Comparison of ENCODE assay signal across 9 cellular contexts in genomic region chr9:131503626-131504465, GRCh38. TPM values are rescaled to one million over a fixed set of nuclear protein-coding genes. Genes with fewer than 3 reads are reported as not detected.
DNase-seq lines count a peak whose midpoint lies in the region.
"Had no signal": no experiment of that assay in that cellular context is flagged by ENCODE, and none has a peak within 500 bp of the region (broad histone marks: within the 10 kb centered on the region; RNA-seq: fewer than 3 reads in every experiment).

No MANE protein-coding gene starts in this region.

- WGBS in urinary bladder: 21% methylated on average over 32 of the region's 32 CpGs

- DNase-seq in EL: peak; percentile 65
- peak; percentile 28 for DNase-seq in LoVo (ENCODE audit: low spot score)
- DNase-seq in activated CD8-positive, alpha-beta memory T cell treated with anti-CD3 and anti-CD28 coated beads for 24 hours: peak; percentile 78
- DNase-seq in epidermal melanocyte (ENCODE audit: insufficient read length, low spot score): peak; percentile 37
- DNase-seq in amniotic stem cell (lab: John Stamatoyannopoulos, UW): no peak
- DNase-seq in DMS114 treated with DMSO at 0.1 percent for 48 hours (lab: John Stamatoyannopoulos, UW; ENCODE audit: unreplicated experiment): no peak

- H3K27ac ChIP-seq in urinary bladder (ENCODE audit: low read depth): no peak overlapping the region

- H3K27me3 ChIP-seq in neuron (ENCODE audit: insufficient read depth, low read length): no peaks in the 10 kb centered on the region

- no peak overlapping the region for H2AFZ ChIP-seq in neuron (ENCODE audit: low read depth, low read length)

- H3K36me3 ChIP-seq in neuron (ENCODE audit: insufficient read depth, low read length) (peaks cover 28% of the 10 kb centered on the region), urinary bladder (ENCODE audit: insufficient read depth) (no peaks in the 10 kb centered on the region)

- H3K4me1 ChIP-seq in neuron (ENCODE audit: insufficient read depth, low read length) (peaks cover 5% of the 10 kb centered on the region), urinary bladder (ENCODE audit: insufficient read depth) (peaks cover 3% of the 10 kb centered on the region)

- H3K9me3 ChIP-seq in neuron (ENCODE audit: low read length): no peaks in the 10 kb centered on the region

- H3K4me3 ChIP-seq in neuron (ENCODE audit: low read length): peak overlapping the region; percentile 78
- H3K4me3 ChIP-seq in urinary bladder (ENCODE audit: low read depth, low read length): peak overlapping the region; percentile 73

RNA-seq across cellular contexts. Expression of gene POMT1, which starts 1.1 kb away (rescaled TPM):
- total RNA-seq in urinary bladder: 20.1 TPM
- polyA plus RNA-seq in urinary bladder: 17.5 TPM

RNA-seq across cellular contexts. Expression of gene UCK1, which starts 27.2 kb away (rescaled TPM):
- total RNA-seq in urinary bladder: 7.3 TPM
- 39.1 TPM for polyA plus RNA-seq in urinary bladder

RNA-seq across cellular contexts. Expression of gene PRRT1B, which starts 41.5 kb away (rescaled TPM):
- total RNA-seq in urinary bladder: not detected
- polyA plus RNA-seq in urinary bladder: not detected
- total RNA-seq: T-helper 2 cell treated with Interferon-gamma antibody and Interleukin-4, amounts not matched to agents 100 ng/mL and 5 ng/mL, for 36 hours had no signal

Comparison
In these comparisons a context has a peak if more than half of its experiments do, and no peak if none do; other contexts are left out.
1. DNase-seq: peak in EL (single experiment), LoVo (single experiment), activated CD8-positive, alpha-beta memory T cell treated with anti-CD3 and anti-CD28 coated beads for 24 hours (single experiment) and epidermal melanocyte (single experiment); none in amniotic stem cell (single experiment) and DMS114 treated with DMSO at 0.1 percent for 48 hours (single experiment).